In the genomic region with DNA sequence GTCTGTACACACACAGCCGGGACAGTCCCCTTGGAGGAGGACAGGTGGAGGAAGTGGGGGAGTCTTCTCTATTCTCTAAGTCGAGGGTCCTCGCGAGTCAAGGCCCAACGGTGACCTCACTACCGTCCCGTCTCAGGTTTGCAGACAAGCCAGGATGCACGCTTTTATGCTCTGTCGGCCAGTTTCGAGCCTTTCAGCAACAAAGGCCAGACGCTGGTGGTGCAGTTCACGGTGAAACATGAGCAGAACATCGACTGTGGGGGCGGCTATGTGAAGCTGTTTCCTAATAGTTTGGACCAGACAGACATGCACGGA, we compare ENCODE assay signal across 1 cellular context.
TF ChIP-seq lines count a peak whose summit lies in the region.

No MANE protein-coding gene starts in this region.

TF ChIP-seq in H1, 55 proteins besides CTCF, POLR2A, EP300 and RAD21:
- TF ChIP-seq SIN3A (conservative IDR thresholded peaks at IDR 0.05 in 1 of 2, IDR thresholded peaks at IDR 0.05 in 1 of 2; ENCODE audit: low read depth in 1 of 2, low read length in 2 of 2): 0 out of 4 replicates have a peak, but pooled peaks of 1 of the 2 experiments have one; percentile 34
- TF ChIP-seq KDM4A (IDR thresholded peaks at IDR 0.05; ENCODE audit: low read depth, low read length, severe bottlenecking): no peak
- no peak for TF ChIP-seq ASH2L (IDR thresholded peaks at IDR 0.05; ENCODE audit: low read length)
- peak; percentile 40; the same call in 1 of the 2 replicates for TF ChIP-seq SP1 (IDR thresholded peaks at IDR 0.05; ENCODE audit: low read depth, low read length)
